Comparison of ENCODE assay signal across 1 cellular context in the genomic region with DNA sequence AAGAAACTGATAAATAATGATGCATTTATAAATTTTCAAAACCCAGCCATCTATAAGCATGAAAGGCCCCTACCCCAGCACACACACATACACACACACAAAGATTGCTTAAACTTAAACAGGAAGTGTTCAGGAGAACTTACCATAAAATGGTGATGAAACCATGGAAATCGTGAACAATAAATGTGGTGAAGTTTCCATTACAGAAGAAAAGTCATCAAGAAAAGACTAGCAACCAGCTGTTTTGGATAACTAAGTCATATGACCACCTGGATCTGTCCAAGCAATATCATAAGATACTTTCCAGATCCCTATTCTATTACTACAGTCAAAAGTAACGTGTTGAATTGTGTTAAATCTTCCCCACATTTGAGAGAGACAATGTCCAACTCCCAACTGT.
TF ChIP-seq lines count a peak whose summit lies in the region.

No MANE protein-coding gene starts in this region.

TF ChIP-seq in endothelial cell of umbilical vein, 7 proteins besides CTCF, POLR2A, EP300 and RAD21:
- TF ChIP-seq FOS (IDR thresholded peaks at IDR 0.05; ENCODE audit: borderline replicate concordance, insufficient read depth, low read length) (no peak), GATA2 (IDR thresholded peaks at IDR 0.05; ENCODE audit: insufficient read depth, insufficient read length, low read depth, low read length) (no peak), POLR2AphosphoS5 (IDR thresholded peaks at IDR 0.05; ENCODE audit: insufficient read depth, low read depth, low read length) (no peak), JUN (IDR thresholded peaks at IDR 0.05; ENCODE audit: borderline replicate concordance, insufficient read depth, insufficient read length, low read depth) (no peak), MYC (IDR thresholded peaks at IDR 0.05; ENCODE audit: low read depth, low read length) (no peak), EZH2 (IDR thresholded peaks at IDR 0.05; ENCODE audit: borderline replicate concordance, low read depth, low read length, severe bottlenecking) (no peak)
- TF ChIP-seq, protein P1, sequence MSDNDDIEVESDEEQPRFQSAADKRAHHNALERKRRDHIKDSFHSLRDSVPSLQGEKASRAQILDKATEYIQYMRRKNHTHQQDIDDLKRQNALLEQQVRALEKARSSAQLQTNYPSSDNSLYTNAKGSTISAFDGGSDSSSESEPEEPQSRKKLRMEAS (IDR thresholded peaks at IDR 0.05; ENCODE audit: insufficient read depth, insufficient read length), result no peak
